In the genomic region with DNA sequence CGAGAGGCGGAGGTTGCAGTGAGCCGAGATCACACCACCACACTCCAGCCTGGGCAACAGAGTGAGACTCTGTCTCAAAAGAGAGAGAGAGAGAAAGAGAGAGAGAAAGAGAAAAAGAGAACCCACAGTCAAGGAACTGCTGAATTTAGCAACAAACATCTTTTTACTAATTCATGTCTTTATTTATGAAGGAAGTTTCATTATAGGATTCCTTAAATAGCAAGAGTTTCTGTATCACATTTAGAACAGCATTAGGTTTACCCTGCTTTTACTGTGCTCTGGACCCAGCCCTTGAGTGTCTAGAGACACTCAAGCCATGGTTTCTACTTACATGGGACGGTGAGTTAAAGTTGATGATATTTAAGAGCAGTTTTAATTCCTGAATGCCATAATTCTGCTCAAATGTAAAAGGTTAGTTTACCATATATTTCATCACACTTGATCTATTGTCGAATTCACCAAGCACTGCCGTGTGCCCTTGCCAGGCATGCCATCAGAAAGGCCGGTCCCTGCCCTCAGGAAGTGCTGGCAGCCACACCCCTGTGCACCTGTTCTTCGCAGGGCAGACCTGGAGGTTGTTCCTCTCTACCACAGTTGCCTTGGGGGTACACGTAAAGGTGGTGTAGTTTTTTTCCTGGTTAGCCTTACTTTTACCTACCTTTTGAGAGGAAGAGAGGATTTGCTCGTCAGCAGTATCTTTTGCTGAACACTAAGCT, we compare ENCODE assay signal across 12 cellular contexts.
DNase-seq lines count a peak whose midpoint lies in the region; ATAC-seq, FAIRE-seq and TF ChIP-seq lines count a peak whose summit lies in the region.
"Had no signal": no experiment of that assay in that cellular context is flagged by ENCODE, and none has a peak within 500 bp of the region (broad histone marks: within the 10 kb centered on the region; RNA-seq: fewer than 3 reads in every experiment).

No MANE protein-coding gene starts in this region.

- H3K9me3 Mint-ChIP-seq in CD4-positive, alpha-beta T cell: no peaks in the 10 kb centered on the region
- H3K9me3 Mint-ChIP-seq in activated B cell treated with CpG ODN at 0.5 μM for 24 hours: no peaks in the 10 kb centered on the region

- H3K4ac ChIP-seq in mesendoderm (ENCODE audit: low read depth, low read length): no peak overlapping the region

- POLR2A ChIA-PET in CD4-positive, alpha-beta T cell (lab: Charles Lee): interaction anchor here (0.6 to 1.2 kb wide), 2 partner anchors 10 to 11 kb away, joined by 3 read pairs; no protein-coding TSS in a partner anchor
- POLR2A ChIA-PET in activated B cell treated with CpG ODN at 0.5 μM for 24 hours (lab: Charles Lee): no interaction called here

- H3K27ac Mint-ChIP-seq in CD4-positive, alpha-beta T cell: peak overlapping the region; percentile 92
- peak overlapping the region; percentile 41 for H3K27ac Mint-ChIP-seq in activated B cell treated with CpG ODN at 0.5 μM for 24 hours
- H3K27ac Mint-ChIP-seq: activated CD8-positive, alpha-beta memory T cell treated with anti-CD3 and anti-CD28 coated beads, Interleukin-2, amount 10 ng/mL, durations not matched to agents 7 days and 5 days had no signal

- no peak overlapping the region for H2AK5ac ChIP-seq in mesendoderm (ENCODE audit: low read length)

- no peak overlapping the region for H4K5ac ChIP-seq in mesendoderm (ENCODE audit: low read length)

- no peak overlapping the region for H3K4me3 ChIP-seq in BLaER1 treated with 17β-estradiol and CSF1 and Interleukin-3, amounts not matched to agents 10 nM and 100 nM
- H3K4me3 ChIP-seq in kidney (ENCODE audit: low read length in 2 of 2) (no peak overlapping the region), mesendoderm (ENCODE audit: low read length) (no peak overlapping the region)
- H3K4me3 ChIP-seq: esophagus squamous epithelium, SJSA1 had no signal

- no peak overlapping the region for H2BK15ac ChIP-seq in mesendoderm (replicated peaks; ENCODE audit: low read depth)

- no peak overlapping the region for H3K23ac ChIP-seq in mesendoderm (ENCODE audit: low read length)

- no peak overlapping the region for H2BK120ac ChIP-seq in mesendoderm (ENCODE audit: low read depth, low read length)

- no CpG with 5 or more reads among the region's 10 CpGs for WGBS in mesendoderm (ENCODE audit: extremely low coverage, insufficient coverage, low lambda C conversion rate)

- H3K36me3 Mint-ChIP-seq in CD4-positive, alpha-beta T cell (ENCODE audit: low read depth): no peaks in the 10 kb centered on the region
- no peaks in the 10 kb centered on the region for H3K36me3 Mint-ChIP-seq in activated B cell treated with CpG ODN at 0.5 μM for 24 hours (ENCODE audit: low read depth)
- H3K36me3 Mint-ChIP-seq: activated CD8-positive, alpha-beta memory T cell treated with anti-CD3 and anti-CD28 coated beads, Interleukin-2, amount 10 ng/mL, durations not matched to agents 7 days and 5 days had no signal

- H3K79me2 ChIP-seq in mesendoderm (ENCODE audit: control insufficient read depth, insufficient read depth, low read length): no peaks in the 10 kb centered on the region

- H3K36me3 ChIP-seq in BLaER1 treated with 17β-estradiol and CSF1 and Interleukin-3, amounts not matched to agents 10 nM and 100 nM: peaks cover 0 to 13% (median 0%) of the 10 kb centered on the region in 11 experiments; a peak in 5 of 22 replicates
- no peaks in the 10 kb centered on the region for H3K36me3 ChIP-seq in kidney (ENCODE audit: control insufficient read depth in 1 of 2, insufficient read depth in 2 of 2, low read length in 2 of 2)
- no peaks in the 10 kb centered on the region for H3K36me3 ChIP-seq in mesendoderm (ENCODE audit: control insufficient read depth, insufficient read depth, low read length)
- H3K36me3 ChIP-seq: esophagus squamous epithelium, SJSA1 had no signal

- no peak overlapping the region for H3K18ac ChIP-seq in mesendoderm (ENCODE audit: low read length)

- H3K27me3 ChIP-seq in BLaER1 treated with 17β-estradiol and CSF1 and Interleukin-3, amounts not matched to agents 10 nM and 100 nM: peaks cover 0 to 9% (median 0%) of the 10 kb centered on the region in 11 experiments; a peak in 2 of 22 replicates
- no peaks in the 10 kb centered on the region for H3K27me3 ChIP-seq in CD4-positive, alpha-beta T cell (ENCODE audit: control insufficient read depth, insufficient read depth, low read length)
- no peaks in the 10 kb centered on the region for H3K27me3 ChIP-seq in mesendoderm (ENCODE audit: insufficient read depth, low read length, poor library complexity)
- H3K27me3 ChIP-seq: esophagus squamous epithelium, SJSA1 had no signal

- no peaks in the 10 kb centered on the region for H3K9me3 ChIP-seq in BLaER1 treated with 17β-estradiol and CSF1 and Interleukin-3, amounts not matched to agents 10 nM and 100 nM (replicated peaks in 1 of 11)
- no peaks in the 10 kb centered on the region for H3K9me3 ChIP-seq in CD4-positive, alpha-beta T cell (ENCODE audit: control insufficient read depth, low read length)
- no peaks in the 10 kb centered on the region for H3K9me3 ChIP-seq in kidney (ENCODE audit: control insufficient read depth in 1 of 2, low read length in 2 of 2)
- H3K9me3 ChIP-seq: esophagus squamous epithelium, SJSA1 had no signal

- H3K27me3 Mint-ChIP-seq in CD4-positive, alpha-beta T cell: no peaks in the 10 kb centered on the region
- peaks cover 7% of the 10 kb centered on the region for H3K27me3 Mint-ChIP-seq in activated B cell treated with CpG ODN at 0.5 μM for 24 hours

- no peak for ATAC-seq in CD4-positive, alpha-beta T cell (ENCODE audit: poor library complexity)
- ATAC-seq in activated B cell treated with CpG ODN at 0.5 μM for 24 hours (ENCODE audit: low read depth): no peak
- no peak for ATAC-seq in GM19395 (IDR thresholded peaks at IDR 0.05; ENCODE audit: unreplicated experiment)
- ATAC-seq: activated CD8-positive, alpha-beta memory T cell treated with anti-CD3 and anti-CD28 coated beads, Interleukin-2, amount 10 ng/mL, durations not matched to agents 7 days and 5 days had no signal

- H3K27ac ChIP-seq in BLaER1 treated with 17β-estradiol and CSF1 and Interleukin-3, amounts not matched to agents 10 nM and 100 nM: peak overlapping the region in 5 of 11 experiments; percentile 13 to 50 (median 38); a peak in 7 of 22 replicates
- H3K27ac ChIP-seq in CD4-positive, alpha-beta T cell (ENCODE audit: low read depth, low read length): peak overlapping the region; percentile 22
- H3K27ac ChIP-seq in kidney (ENCODE audit: low read depth in 2 of 2, low read length in 2 of 2) (no peak overlapping the region), mesendoderm (ENCODE audit: low read depth, low read length) (no peak overlapping the region)
- H3K27ac ChIP-seq: esophagus squamous epithelium, SJSA1 had no signal

- H3K4me1 ChIP-seq in BLaER1 treated with 17β-estradiol and CSF1 and Interleukin-3, amounts not matched to agents 10 nM and 100 nM: peaks cover 80 to 100% (median 98%) of the 10 kb centered on the region in 10 experiments
- H3K4me1 ChIP-seq in kidney (ENCODE audit: control insufficient read depth in 1 of 2, insufficient read depth in 1 of 2, low read depth in 1 of 2, low read length in 2 of 2) (peaks cover 0 to 4% of the 10 kb centered on the region in 2 donors), mesendoderm (ENCODE audit: control insufficient read depth, low read depth, low read length) (no peaks in the 10 kb centered on the region)

- peak in 2 of 10 experiments; percentile 42 to 46 for DNase-seq in CD4-positive, alpha-beta T cell
- no peak for DNase-seq in activated B cell treated with CpG ODN at 0.5 μM for 24 hours
- peak; percentile 63 for DNase-seq in kidney
- no peak for DNase-seq in mesendoderm
- no peak for DNase-seq in stimulated activated naive CD4-positive, alpha-beta T cell (lab: John Stamatoyannopoulos, UW)
- DNase-seq: activated CD8-positive, alpha-beta memory T cell treated with anti-CD3 and anti-CD28 coated beads, Interleukin-2, amount 10 ng/mL, durations not matched to agents 7 days and 5 days; esophagus squamous epithelium; IMR-90; NCI-H1105 had no signal

- no peaks in the 10 kb centered on the region for H3K79me1 ChIP-seq in mesendoderm (ENCODE audit: low read length)

- intact Hi-C loops in CD4-positive, alpha-beta T cell (cut with DNase I, micrococcal nuclease): loop anchor here (2.0 to 10.0 kb wide), 3 partner anchors 17 to 753 kb away; no protein-coding TSS in a partner anchor
- intact Hi-C loops in activated B cell treated with CpG ODN at 0.5 μM for 24 hours (cut with micrococcal nuclease) (loop anchor here (10.0 kb wide), 1 partner anchor 243 kb away; no protein-coding TSS in a partner anchor), kidney (cut with DNase I) (no loop called here)

- H4K20me1 ChIP-seq in BLaER1 treated with 17β-estradiol and CSF1 and Interleukin-3, amounts not matched to agents 10 nM and 100 nM: peaks cover 0 to 58% (median 16%) of the 10 kb centered on the region in 11 experiments; a peak in 10 of 22 replicates

- H4K8ac ChIP-seq in mesendoderm (ENCODE audit: low read depth, low read length): no peak overlapping the region

- no peak for TF ChIP-seq CTCF in CD4-positive, alpha-beta T cell (IDR thresholded peaks at IDR 0.05)
- TF ChIP-seq CTCF in activated B cell treated with CpG ODN at 0.5 μM for 24 hours (IDR thresholded peaks at IDR 0.05): no peak
- TF ChIP-seq CTCF in kidney (IDR thresholded peaks at IDR 0.05; ENCODE audit: borderline replicate concordance, extremely low read depth, insufficient read depth): no peak

- no peak overlapping the region for H3K56ac ChIP-seq in mesendoderm (ENCODE audit: low read length)

- CTCF ChIA-PET in CD4-positive, alpha-beta T cell (lab: Charles Lee): no interaction called here
- CTCF ChIA-PET in activated B cell treated with CpG ODN at 0.5 μM for 24 hours (lab: Charles Lee): no interaction called here

- H3K4me3 Mint-ChIP-seq in CD4-positive, alpha-beta T cell: peak overlapping the region; percentile 52
- H3K4me3 Mint-ChIP-seq in activated B cell treated with CpG ODN at 0.5 μM for 24 hours: peak overlapping the region; percentile 12
- H3K4me3 Mint-ChIP-seq: activated CD8-positive, alpha-beta memory T cell treated with anti-CD3 and anti-CD28 coated beads, Interleukin-2, amount 10 ng/mL, durations not matched to agents 7 days and 5 days had no signal

- no peak overlapping the region for H2BK5ac ChIP-seq in mesendoderm (ENCODE audit: low read length)

- H3K9ac ChIP-seq in BLaER1 treated with 17β-estradiol and CSF1 and Interleukin-3, amounts not matched to agents 10 nM and 100 nM: no peak overlapping the region; a peak in 1 of 22 replicates
- H3K9ac ChIP-seq in kidney (ENCODE audit: low read length in 2 of 2) (no peak overlapping the region), mesendoderm (ENCODE audit: low read length) (no peak overlapping the region)

- H3K4me1 Mint-ChIP-seq in CD4-positive, alpha-beta T cell (ENCODE audit: low read depth): peaks cover 71% of the 10 kb centered on the region
- peaks cover 30% of the 10 kb centered on the region for H3K4me1 Mint-ChIP-seq in activated B cell treated with CpG ODN at 0.5 μM for 24 hours

- H3K4me2 ChIP-seq in BLaER1 treated with 17β-estradiol and CSF1 and Interleukin-3, amounts not matched to agents 10 nM and 100 nM: peak overlapping the region; percentile 57 to 99 (median 69)
- H3K4me2 ChIP-seq in mesendoderm (ENCODE audit: low read length): no peak overlapping the region

- no peak for FAIRE-seq in kidney (lab: Jason Lieb, UNC)
